ENCODE assay signal across 12 cellular contexts in the genomic region with DNA sequence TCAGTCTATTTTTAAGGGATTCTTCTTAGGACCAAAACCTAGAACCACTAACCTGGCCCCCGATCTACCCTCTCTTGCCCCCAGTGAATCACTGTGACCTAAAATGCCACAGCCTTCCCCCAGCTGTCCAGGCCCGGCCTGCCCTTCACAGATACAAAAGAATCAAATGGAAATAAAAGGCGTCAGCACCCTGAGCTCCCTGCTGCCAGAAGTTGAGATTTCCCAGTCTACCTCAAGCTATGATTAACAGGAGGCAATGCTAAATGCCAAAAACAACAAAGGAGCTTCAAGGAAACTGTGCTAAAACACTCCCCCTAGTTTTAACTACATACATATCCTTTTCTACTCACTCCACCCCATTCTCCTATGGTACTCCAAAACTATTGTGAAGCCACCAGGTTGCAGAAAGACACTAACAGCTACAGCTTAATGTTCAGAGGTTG.
DNase-seq lines count a peak whose midpoint lies in the region; ATAC-seq, FAIRE-seq and TF ChIP-seq lines count a peak whose summit lies in the region.
"Had no signal": no experiment of that assay in that cellular context is flagged by ENCODE, and none has a peak within 500 bp of the region (broad histone marks: within the 10 kb centered on the region; RNA-seq: fewer than 3 reads in every experiment).

No MANE protein-coding gene starts in this region.

- peaks cover 3% of the 10 kb centered on the region for H3K36me3 Mint-ChIP-seq in activated naive CD8-positive, alpha-beta T cell treated with anti-CD3 and anti-CD28 coated beads, Interleukin-2, amount 10 ng/mL, durations not matched to agents 7 days and 5 days
- no peaks in the 10 kb centered on the region for H3K36me3 Mint-ChIP-seq in activated naive CD8-positive, alpha-beta T cell treated with anti-CD3 and anti-CD28 coated beads for 36 hours

- ATAC-seq in activated naive CD8-positive, alpha-beta T cell treated with anti-CD3 and anti-CD28 coated beads, Interleukin-2, amount 10 ng/mL, durations not matched to agents 7 days and 5 days (ENCODE audit: low read depth): no peak
- peak; percentile 38 for ATAC-seq in aorta (ENCODE audit: low FRiP score)
- ATAC-seq in HG03196 (IDR thresholded peaks at IDR 0.05; ENCODE audit: unreplicated experiment): no peak
- ATAC-seq: activated CD8-positive, alpha-beta T cell treated with anti-CD3 and anti-CD28 coated beads for 36 hours; Panc1 had no signal

- H3K4me3 Mint-ChIP-seq in activated naive CD8-positive, alpha-beta T cell treated with anti-CD3 and anti-CD28 coated beads, Interleukin-2, amount 10 ng/mL, durations not matched to agents 7 days and 5 days: no peak overlapping the region
- H3K4me3 Mint-ChIP-seq in activated naive CD8-positive, alpha-beta T cell treated with anti-CD3 and anti-CD28 coated beads for 36 hours: no peak overlapping the region
- H3K4me3 Mint-ChIP-seq: activated CD8-positive, alpha-beta T cell treated with anti-CD3 and anti-CD28 coated beads for 36 hours; B cell; naive B cell had no signal

- FAIRE-seq in endothelial cell of umbilical vein (lab: Jason Lieb, UNC): peak; percentile 77

- peak overlapping the region; percentile 65 for H2AFZ ChIP-seq in endothelial cell of umbilical vein (ENCODE audit: low read depth, low read length)

- WGBS in aorta, 2 donors: 13 to 18% methylated on average over 3 of the region's 3 CpGs

- H3K9me3 Mint-ChIP-seq in activated naive CD8-positive, alpha-beta T cell treated with anti-CD3 and anti-CD28 coated beads, Interleukin-2, amount 10 ng/mL, durations not matched to agents 7 days and 5 days: no peaks in the 10 kb centered on the region
- H3K9me3 Mint-ChIP-seq in activated naive CD8-positive, alpha-beta T cell treated with anti-CD3 and anti-CD28 coated beads for 36 hours: no peaks in the 10 kb centered on the region
- H3K9me3 Mint-ChIP-seq: activated CD8-positive, alpha-beta T cell treated with anti-CD3 and anti-CD28 coated beads for 36 hours; naive B cell had no signal

- H3K4me1 ChIP-seq in endothelial cell of umbilical vein (ENCODE audit: control insufficient read depth, extremely low read depth, insufficient read depth, low read length): peaks cover 22% of the 10 kb centered on the region
- H3K4me1 ChIP-seq in aorta (ENCODE audit: control insufficient read depth in 1 of 2, insufficient read depth in 2 of 2, low read length in 2 of 2): no peaks in the 10 kb centered on the region

- no peaks in the 10 kb centered on the region for H3K79me2 ChIP-seq in endothelial cell of umbilical vein (ENCODE audit: control insufficient read depth, insufficient read depth, low read length)

- no peaks in the 10 kb centered on the region for H4K20me1 ChIP-seq in endothelial cell of umbilical vein (replicated peaks; ENCODE audit: control insufficient read depth, extremely low read depth, insufficient read depth, low read length)

- H3K27ac Mint-ChIP-seq in activated naive CD8-positive, alpha-beta T cell treated with anti-CD3 and anti-CD28 coated beads, Interleukin-2, amount 10 ng/mL, durations not matched to agents 7 days and 5 days: peak overlapping the region; percentile 10
- no peak overlapping the region for H3K27ac Mint-ChIP-seq in activated naive CD8-positive, alpha-beta T cell treated with anti-CD3 and anti-CD28 coated beads for 36 hours
- H3K27ac Mint-ChIP-seq: activated CD8-positive, alpha-beta T cell treated with anti-CD3 and anti-CD28 coated beads for 36 hours; B cell had no signal

- H3K36me3 ChIP-seq in endothelial cell of umbilical vein (ENCODE audit: control insufficient read depth in 2 of 2, extremely low read depth in 1 of 2, insufficient read depth in 2 of 2, low read length in 2 of 2): no peaks in the 10 kb centered on the region
- no peaks in the 10 kb centered on the region for H3K36me3 ChIP-seq in aorta (ENCODE audit: control insufficient read depth in 1 of 2, insufficient read depth in 2 of 2, low read length in 1 of 2)

- dilution Hi-C loops in endothelial cell of umbilical vein (cut with MboI; ENCODE audit: extremely low pct_ligation_motif_present, low sequenced_read_pairs): no loop called here

- BruUV-seq in endothelial cell of umbilical vein (replicated peaks; lab: Mats Ljungman, UMichigan): no TSS peak

- H3K9me1 ChIP-seq in endothelial cell of umbilical vein (replicated peaks; ENCODE audit: control insufficient read depth, extremely low read depth, insufficient read depth, low read length): no peaks in the 10 kb centered on the region

- H3K27me3 ChIP-seq in endothelial cell of umbilical vein (ENCODE audit: control insufficient read depth in 2 of 2, insufficient read depth in 2 of 2, low read length in 2 of 2) (no peaks in the 10 kb centered on the region), aorta (ENCODE audit: control insufficient read depth in 1 of 2, insufficient read depth in 2 of 2, low read length in 1 of 2) (no peaks in the 10 kb centered on the region)

- no peak overlapping the region for H3K9ac ChIP-seq in endothelial cell of umbilical vein (replicated peaks; ENCODE audit: extremely low read depth, insufficient read depth, low read length)

- intact Hi-C loops in endothelial cell of umbilical vein (cut with micrococcal nuclease) (loop anchor here (2.0 to 5.0 kb wide), 2 partner anchors 64 to 188 kb away; a partner anchor contains a TSS), aorta (cut with DNase I) (no loop called here)

- POLR2A ChIA-PET in activated naive CD8-positive, alpha-beta T cell treated with anti-CD3 and anti-CD28 coated beads, Interleukin-2, amount 10 ng/mL, durations not matched to agents 7 days and 5 days (lab: Charles Lee): interaction anchor here (0.7 to 1.4 kb wide), 2 partner anchors 16 to 38 kb away, joined by 3 to 5 read pairs; no protein-coding TSS in a partner anchor
- POLR2A ChIA-PET in endothelial cell of umbilical vein (lab: Charles Lee): interaction anchor here (1.2 kb wide), 1 partner anchor 189 kb away, joined by 6 read pairs; a partner anchor contains a TSS

- H3K4me3 ChIP-seq in endothelial cell of umbilical vein (replicated peaks in 1 of 3; ENCODE audit: insufficient read depth in 1 of 3, low read depth in 1 of 3, low read length in 3 of 3) (no peak overlapping the region), aorta (ENCODE audit: low read length in 2 of 2) (no peak overlapping the region)

- H3K9me3 ChIP-seq in endothelial cell of umbilical vein (replicated peaks; ENCODE audit: control insufficient read depth, insufficient read depth, low read length) (no peaks in the 10 kb centered on the region), aorta (ENCODE audit: control insufficient read depth, low read length) (no peaks in the 10 kb centered on the region)

- TF ChIP-seq POLR2A in endothelial cell of umbilical vein (IDR thresholded peaks at IDR 0.05; ENCODE audit: low read depth, low read length): no peak

- no peaks in the 10 kb centered on the region for H3K27me3 Mint-ChIP-seq in activated naive CD8-positive, alpha-beta T cell treated with anti-CD3 and anti-CD28 coated beads, Interleukin-2, amount 10 ng/mL, durations not matched to agents 7 days and 5 days
- H3K27me3 Mint-ChIP-seq in activated naive CD8-positive, alpha-beta T cell treated with anti-CD3 and anti-CD28 coated beads for 36 hours: no peaks in the 10 kb centered on the region
- H3K27me3 Mint-ChIP-seq: activated CD8-positive, alpha-beta T cell treated with anti-CD3 and anti-CD28 coated beads for 36 hours; B cell; naive B cell had no signal

- TF ChIP-seq CTCF in endothelial cell of umbilical vein (IDR thresholded peaks at IDR 0.05; ENCODE audit: extremely low read depth in 1 of 2, insufficient read depth in 1 of 2, low read depth in 1 of 2, low read length in 2 of 2): no peak

- H3K4me1 Mint-ChIP-seq in activated naive CD8-positive, alpha-beta T cell treated with anti-CD3 and anti-CD28 coated beads, Interleukin-2, amount 10 ng/mL, durations not matched to agents 7 days and 5 days: peaks cover 41% of the 10 kb centered on the region
- H3K4me1 Mint-ChIP-seq in activated naive CD8-positive, alpha-beta T cell treated with anti-CD3 and anti-CD28 coated beads for 36 hours: peaks cover 32% of the 10 kb centered on the region

- CTCF ChIA-PET in endothelial cell of umbilical vein (lab: Charles Lee): interaction anchor here (0.7 to 1.9 kb wide), 11 partner anchors 16 to 303 kb away, joined by 3 to 19 read pairs (median 4); no protein-coding TSS in a partner anchor

- peak overlapping the region; percentile 23 for H3K4me2 ChIP-seq in endothelial cell of umbilical vein (ENCODE audit: insufficient read depth, low read length)

- DNase-seq in activated naive CD8-positive, alpha-beta T cell treated with anti-CD3 and anti-CD28 coated beads, Interleukin-2, amount 10 ng/mL, durations not matched to agents 7 days and 5 days: no peak
- no peak for DNase-seq in activated naive CD8-positive, alpha-beta T cell treated with anti-CD3 and anti-CD28 coated beads for 36 hours
- DNase-seq in endothelial cell of umbilical vein (ENCODE audit: low read depth, low spot score): peak; percentile 91
- DNase-seq in myocyte (ENCODE audit: low read depth): peak; percentile 89
- no peak for DNase-seq in aorta
- no peak for DNase-seq in cerebellum (ENCODE audit: low spot score)
- no peak for DNase-seq in stimulated activated CD4-positive, alpha-beta T cell treated with anti-CD3 and anti-CD28 coated beads, Interleukin-4, amount 100 ng/mL, for 4 hours
- DNase-seq: activated CD8-positive, alpha-beta T cell treated with anti-CD3 and anti-CD28 coated beads for 36 hours; naive B cell had no signal

- no peak overlapping the region for H3K27ac ChIP-seq in endothelial cell of umbilical vein (ENCODE audit: insufficient read depth, low read depth, low read length)
- H3K27ac ChIP-seq in aorta (ENCODE audit: low read depth in 1 of 2, low read length in 2 of 2): peak overlapping the region in 1 of 2 donors; percentile 3

TF ChIP-seq in endothelial cell of umbilical vein, 7 proteins besides CTCF, POLR2A, EP300 and RAD21:
- no peak for TF ChIP-seq JUN (IDR thresholded peaks at IDR 0.05; ENCODE audit: borderline replicate concordance, insufficient read depth, insufficient read length, low read depth)
- TF ChIP-seq FOS (IDR thresholded peaks at IDR 0.05; ENCODE audit: borderline replicate concordance, insufficient read depth, low read length): peak; percentile 16

Comparison
In these comparisons a context has a peak if more than half of its experiments do, and no peak if none do; other contexts are left out.
1. DNase-seq: peak in endothelial cell of umbilical vein (single experiment) and myocyte (single experiment); none in activated naive CD8-positive, alpha-beta T cell treated with anti-CD3 and anti-CD28 coated beads, Interleukin-2, amount 10 ng/mL, durations not matched to agents 7 days and 5 days (single experiment), activated naive CD8-positive, alpha-beta T cell treated with anti-CD3 and anti-CD28 coated beads for 36 hours (single experiment), aorta (0 of 2), cerebellum (single experiment) and stimulated activated CD4-positive, alpha-beta T cell treated with anti-CD3 and anti-CD28 coated beads, Interleukin-4, amount 100 ng/mL, for 4 hours (0 of 2).